In genomic region chr3:158105710-158106438, GRCh38 we compare ENCODE assay signal across 8 cellular contexts. TPM values are rescaled to one million over a fixed set of nuclear protein-coding genes. Genes with fewer than 3 reads are reported as not detected.
DNase-seq lines count a peak whose midpoint lies in the region; ATAC-seq and TF ChIP-seq lines count a peak whose summit lies in the region.

SHOX2 (minus strand) TSS chr3:158106420; CDS start chr3:158106024, 396 bp downstream.

- peaks cover 18% of the 10 kb centered on the region for H3K9me3 Mint-ChIP-seq in memory B cell

- ATAC-seq in GM19463 (IDR thresholded peaks at IDR 0.05; ENCODE audit: unreplicated experiment) (peak; percentile 4), memory B cell (ENCODE audit: low read depth) (no peak), HG03108 (IDR thresholded peaks at IDR 0.05; ENCODE audit: unreplicated experiment) (no peak)

- H3K4me1 Mint-ChIP-seq in memory B cell: peaks cover 23% of the 10 kb centered on the region

- peaks cover 76% of the 10 kb centered on the region for H3K27me3 ChIP-seq in colonic mucosa
- H3K27me3 ChIP-seq in vagina: peaks cover 31% of the 10 kb centered on the region

- TF ChIP-seq CTCF in AG10803 (conservative IDR thresholded peaks at IDR 0.05; ENCODE audit: low read length): no peak
- no peak for TF ChIP-seq CTCF in colonic mucosa (IDR thresholded peaks at IDR 0.05)
- no peak for TF ChIP-seq CTCF in vagina (IDR thresholded peaks at IDR 0.05)

- peak within 1 kb of the TSS; percentile 90 for H3K4me3 ChIP-seq in AG10803 (ENCODE audit: low read length)
- peak within 1 kb of the TSS; percentile 24 for H3K4me3 ChIP-seq in colonic mucosa
- peak within 1 kb of the TSS; percentile 33 to 51 for H3K4me3 ChIP-seq in vagina

- peak within 1 kb of the TSS; percentile 86 for H3K27ac Mint-ChIP-seq in memory B cell

- H3K27ac ChIP-seq in colonic mucosa (no peak within 1 kb of the TSS), vagina (no peak within 1 kb of the TSS)

- DNase-seq in AG10803 (ENCODE audit: low read depth): peak; percentile 80
- DNase-seq in SHP77 treated with DMSO at 0.1 percent for 48 hours (lab: John Stamatoyannopoulos, UW): peak; percentile 29
- peak; percentile 54 for DNase-seq in colonic mucosa
- DNase-seq in memory B cell (ENCODE audit: low spot score in 2 of 2): peak in 1 of 2 donors; percentile 25
- no peak for DNase-seq in vagina (ENCODE audit: extremely low spot score in 2 of 2)
- no peak for DNase-seq in stimulated activated CD4-positive, alpha-beta T cell treated with anti-CD3 and anti-CD28 coated beads, Interleukin-12 subunit alpha, Interleukin-12 subunit beta, amount 100 ng/mL, for 4 hours

- H3K9me3 ChIP-seq in colonic mucosa: no peaks in the 10 kb centered on the region
- no peaks in the 10 kb centered on the region for H3K9me3 ChIP-seq in vagina

- H3K4me1 ChIP-seq in colonic mucosa (peaks cover 14% of the 10 kb centered on the region), vagina (peaks cover 54% of the 10 kb centered on the region)

- intact Hi-C loops in colonic mucosa (cut with DNase I): no loop called here
- intact Hi-C loops in vagina (cut with DNase I): no loop called here

- no peak within 1 kb of the TSS for H3K9ac ChIP-seq in colonic mucosa (ENCODE audit: low read depth in 2 of 2, low read length in 2 of 2)

- peaks cover 32% of the 10 kb centered on the region for H3K27me3 Mint-ChIP-seq in memory B cell

- H3K36me3 ChIP-seq in colonic mucosa (no peaks in the 10 kb centered on the region), vagina (no peaks in the 10 kb centered on the region)

- no peak for TF ChIP-seq POLR2A in vagina (IDR thresholded peaks at IDR 0.05)

- peaks cover 13% of the 10 kb centered on the region for H3K36me3 Mint-ChIP-seq in memory B cell

- H3K4me3 Mint-ChIP-seq in memory B cell: peak within 1 kb of the TSS; percentile 82

RNA-seq across cellular contexts. Expression of gene SHOX2, which starts in this region (rescaled TPM):
- total RNA-seq in colonic mucosa: not detected
- 2.7 TPM for total RNA-seq in vagina

Comparison
In these comparisons a context has a peak if more than half of its experiments do, and no peak if none do; other contexts are left out.
1. Peak in DNase-seq and H3K4me3 ChIP-seq in colonic mucosa; RNA of the gene not detected or under 1 TPM.
2. DNase-seq: peak in AG10803 (single experiment) and SHP77 treated with DMSO at 0.1 percent for 48 hours (single experiment); none in vagina (0 of 2) and stimulated activated CD4-positive, alpha-beta T cell treated with anti-CD3 and anti-CD28 coated beads, Interleukin-12 subunit alpha, Interleukin-12 subunit beta, amount 100 ng/mL, for 4 hours (single experiment).
3. H3K4me3 ChIP-seq: peak in every context shown above with its lines; median percentile 90 in AG10803; 42 in vagina; 24 in colonic mucosa.